Comparison of ENCODE assay signal across 17 cellular contexts in the genomic region with DNA sequence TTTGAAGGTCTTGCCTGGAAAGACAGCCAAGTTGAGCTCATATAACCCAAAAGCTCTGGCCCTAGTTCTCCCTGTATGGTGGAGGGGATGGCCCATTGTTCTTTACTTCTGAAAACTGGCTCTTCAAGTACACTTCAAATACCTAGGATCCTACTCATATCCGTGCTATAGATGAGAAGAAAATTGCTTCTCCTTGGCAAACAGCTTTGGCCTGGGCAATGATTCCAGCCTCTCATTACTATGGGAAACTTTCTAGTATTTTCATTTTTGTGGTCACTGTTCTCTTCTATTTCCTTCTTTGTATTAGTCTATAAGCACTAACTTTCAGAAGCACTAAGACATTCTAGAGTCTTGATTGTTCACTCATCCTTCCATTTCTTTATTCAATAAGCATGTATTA. TPM values are rescaled to one million over a fixed set of nuclear protein-coding genes. Genes with fewer than 3 reads are reported as not detected.
A peak's percentile ranks its signal among the peaks of the same experiment; 100 is the strongest.
DNase-seq lines count a peak whose midpoint lies in the region; FAIRE-seq and TF ChIP-seq lines count a peak whose summit lies in the region.
"Had no signal": no experiment of that assay in that cellular context is flagged by ENCODE, and none has a peak within 500 bp of the region (broad histone marks: within the 10 kb centered on the region; RNA-seq: fewer than 3 reads in every experiment).

No MANE protein-coding gene starts in this region.

- H3K4me1 ChIP-seq in keratinocyte (ENCODE audit: control insufficient read depth, extremely low read depth, insufficient read depth, low read length) (peaks cover 7% of the 10 kb centered on the region), sigmoid colon (no peaks in the 10 kb centered on the region)
- H3K4me1 ChIP-seq: A549 had no signal

- H3K9me3 Mint-ChIP-seq in HFFc6 (no peaks in the 10 kb centered on the region), progenitor cell of endocrine pancreas (ENCODE audit: low read depth) (peaks cover 16% of the 10 kb centered on the region)
- H3K9me3 Mint-ChIP-seq: CD4-positive, alpha-beta T cell; H9 had no signal

- intact Hi-C loops in sigmoid colon (cut with DNase I) = no loop called here

- H3K36me3 ChIP-seq in keratinocyte (ENCODE audit: control insufficient read depth in 2 of 2, extremely low read depth in 1 of 2, insufficient read depth in 2 of 2, low read length in 2 of 2) (no peaks in the 10 kb centered on the region), sigmoid colon (no peaks in the 10 kb centered on the region)

- no peaks in the 10 kb centered on the region for H3K79me2 ChIP-seq in keratinocyte (ENCODE audit: control insufficient read depth, insufficient read depth, low read length)

- H3K27ac ChIP-seq in keratinocyte (ENCODE audit: control insufficient read depth, insufficient read depth, low read length) = no peak overlapping the region
- no peak overlapping the region for H3K27ac ChIP-seq in sigmoid colon
- H3K27ac ChIP-seq: A549 had no signal

- no peak for TF ChIP-seq POLR2A in sigmoid colon (IDR thresholded peaks at IDR 0.05)

- 75 to 88% methylated on average over 1 of the region's 1 CpG for WGBS in sigmoid colon, 2 donors

- in situ Hi-C loops in astrocyte of the spinal cord (cut with HindIII; ENCODE audit: low sequenced_read_pairs) = no loop called here

- H3K27ac Mint-ChIP-seq in HFFc6 = no peak overlapping the region
- H3K27ac Mint-ChIP-seq in progenitor cell of endocrine pancreas = no peak overlapping the region
- H3K27ac Mint-ChIP-seq: CD4-positive, alpha-beta T cell; H9 had no signal

- H3K27me3 Mint-ChIP-seq in HFFc6 (ENCODE audit: insufficient read depth) (no peaks in the 10 kb centered on the region; the same call in 1 of the 2 replicates), progenitor cell of endocrine pancreas (no peaks in the 10 kb centered on the region)
- H3K27me3 Mint-ChIP-seq: CD4-positive, alpha-beta T cell had no signal

- no peaks in the 10 kb centered on the region for H4K20me1 ChIP-seq in keratinocyte (ENCODE audit: control insufficient read depth, extremely low read depth, insufficient read depth, low read length)

- H3K36me3 Mint-ChIP-seq in HFFc6 (ENCODE audit: low read depth) = no peaks in the 10 kb centered on the region
- no peaks in the 10 kb centered on the region for H3K36me3 Mint-ChIP-seq in progenitor cell of endocrine pancreas (ENCODE audit: insufficient read depth)

- no peak overlapping the region for H3K9ac ChIP-seq in keratinocyte (ENCODE audit: control insufficient read depth, extremely low read depth, insufficient read depth, low read length)
- H3K9ac ChIP-seq: SK-N-SH had no signal

- H3K4me2 ChIP-seq in keratinocyte (ENCODE audit: control insufficient read depth, extremely low read depth, insufficient read depth, low read depth, low read length) = no peak overlapping the region
- H3K4me2 ChIP-seq: A549, SK-N-SH had no signal

- H3K9me3 ChIP-seq in keratinocyte (ENCODE audit: control insufficient read depth, low read depth, low read length) (no peaks in the 10 kb centered on the region), sigmoid colon (no peaks in the 10 kb centered on the region)
- H3K9me3 ChIP-seq: A549, SK-N-SH had no signal

- no peak overlapping the region for H3K4me3 Mint-ChIP-seq in HFFc6
- H3K4me3 Mint-ChIP-seq in progenitor cell of endocrine pancreas (ENCODE audit: low read depth) = no peak overlapping the region
- H3K4me3 Mint-ChIP-seq: CD4-positive, alpha-beta T cell; H9 had no signal

- H3K27me3 ChIP-seq in keratinocyte (ENCODE audit: control insufficient read depth, extremely low read depth, insufficient read depth, low read length) (no peaks in the 10 kb centered on the region), sigmoid colon (no peaks in the 10 kb centered on the region)

- dilution Hi-C loops in keratinocyte (cut with MboI; ENCODE audit: extremely low pct_ligation_motif_present, low sequenced_read_pairs) = no loop called here

- no peak overlapping the region for H3K4me3 ChIP-seq in AG10803 (ENCODE audit: low read length)
- H3K4me3 ChIP-seq in astrocyte of the spinal cord (ENCODE audit: low read depth, low read length) = no peak overlapping the region
- H3K4me3 ChIP-seq in keratinocyte (ENCODE audit: control insufficient read depth in 2 of 3, extremely low read depth in 1 of 3, insufficient read depth in 2 of 3, low read depth in 1 of 3, low read length in 3 of 3) = no peak overlapping the region
- H3K4me3 ChIP-seq in sigmoid colon = no peak overlapping the region
- H3K4me3 ChIP-seq: A549 had no signal

- H2AFZ ChIP-seq in keratinocyte (ENCODE audit: control insufficient read depth, low read length) = no peak overlapping the region

- peaks cover 11% of the 10 kb centered on the region for H3K4me1 Mint-ChIP-seq in HFFc6 (ENCODE audit: low read depth)
- H3K4me1 Mint-ChIP-seq in progenitor cell of endocrine pancreas (ENCODE audit: low read depth) = peaks cover 6% of the 10 kb centered on the region
- H3K4me1 Mint-ChIP-seq: H9 had no signal

- no peak for TF ChIP-seq EP300 in sigmoid colon (IDR thresholded peaks at IDR 0.05)

- no peak for TF ChIP-seq CTCF in AG10803 (conservative IDR thresholded peaks at IDR 0.05; ENCODE audit: low read length)
- no peak for TF ChIP-seq CTCF in HFFc6 (IDR thresholded peaks at IDR 0.05)
- no peak for TF ChIP-seq CTCF in astrocyte of the spinal cord (IDR thresholded peaks at IDR 0.05; ENCODE audit: low read depth, low read length)
- TF ChIP-seq CTCF in keratinocyte (optimal IDR thresholded peaks at IDR 0.05 in 1 of 3, IDR thresholded peaks at IDR 0.05 in 1 of 3, conservative IDR thresholded peaks at IDR 0.05 in 1 of 3; ENCODE audit: extremely low read depth in 1 of 3, insufficient read depth in 2 of 3, low read length in 3 of 3) = no peak
- TF ChIP-seq CTCF in progenitor cell of endocrine pancreas (IDR thresholded peaks at IDR 0.05; ENCODE audit: unreplicated experiment) = no peak
- no peak for TF ChIP-seq CTCF in sigmoid colon (IDR thresholded peaks at IDR 0.05)

- DNase-seq in AG10803 (ENCODE audit: low read depth) (peak; percentile 75), HFFc6 (peak; percentile 30), astrocyte of the spinal cord (ENCODE audit: low read depth, low spot score) (peak; percentile 39), keratinocyte (ENCODE audit: low read depth, low spot score) (no peak), progenitor cell of endocrine pancreas (ENCODE audit: low spot score, unreplicated experiment) (no peak), sigmoid colon (no peak), DMS79 treated with DMSO at 0.1 percent for 48 hours (lab: John Stamatoyannopoulos, UW) (no peak)
- DNase-seq: Calu3; CD4-positive, alpha-beta T cell; DND-41; H9; NCI-H1436 treated with DMSO at 0.1 percent for 48 hours; NCI-H2081 treated with DMSO at 0.1 percent for 48 hours; NCI-H226; NCI-H526; SK-N-SH had no signal

- H3K9me1 ChIP-seq in keratinocyte (ENCODE audit: control insufficient read depth, extremely low read depth, insufficient read depth, low read length) = no peaks in the 10 kb centered on the region

- FAIRE-seq in keratinocyte (lab: Jason Lieb, UNC) = peak; percentile 29
- FAIRE-seq: A549 had no signal

RNA-seq across cellular contexts. Expression of gene ZNF697, which starts 53.7 kb away (rescaled TPM):
- 1 to 10 TPM; 7.5 to 8.5 (median 8.1) TPM for total RNA-seq in HFFc6 (2021; fragmentation: NEBNext Ultra II Directional; extraction: Animal tissue kit (Norgen Biotek cat#: 25700))
- polyA plus RNA-seq in keratinocyte = 3.3 to 4.7 TPM (median 4.0 TPM) in 3 replicates
- polyA plus RNA-seq in keratinocyte (2011; ENCODE audit: low read depth) = 0.92 TPM
- polyA plus RNA-seq in keratinocyte (2011; cell fraction: cytosol; rRNA removed) = 2.4 and 3.8 TPM in 2 replicates
- polyA plus RNA-seq in keratinocyte (2011; cell fraction: nucleus; rRNA removed) = 7.7 and 10.0 TPM in 2 replicates
- polyA plus RNA-seq in keratinocyte (2012; ENCODE audit: low replicate concordance) = 2.2 and 4.6 TPM in 2 replicates
- 2.0 to 6.8 TPM (median 4.9 TPM) in 3 replicates for polyA minus RNA-seq in keratinocyte
- polyA minus RNA-seq in keratinocyte (2011; cell fraction: cytosol; rRNA and poly(A)+ RNA removed) = 6.9 TPM
- polyA minus RNA-seq in keratinocyte (2011; cell fraction: nucleus; rRNA and poly(A)+ RNA removed) = 10.4 and 13.7 TPM in 2 replicates
- total RNA-seq in progenitor cell of endocrine pancreas = 21.3 and 22.3 TPM in 2 replicates
- 1 to 10 TPM; 2.4 to 6.6 (median 4.4) TPM for total RNA-seq in sigmoid colon
- polyA plus RNA-seq in sigmoid colon = 1 to 10 TPM in 1 of 3 donors, under 1 TPM in 2; 0.60 to 1.2 (median 0.69) TPM

Comparison
In these comparisons a context has a peak if more than half of its experiments do, and no peak if none do; other contexts are left out.
1. DNase-seq: peak in AG10803 (single experiment), HFFc6 (single experiment) and astrocyte of the spinal cord (single experiment); none in keratinocyte (single experiment), progenitor cell of endocrine pancreas (single experiment), sigmoid colon (single experiment) and DMS79 treated with DMSO at 0.1 percent for 48 hours (single experiment).